10 cellular contexts compared by ENCODE assay signal in the genomic region with DNA sequence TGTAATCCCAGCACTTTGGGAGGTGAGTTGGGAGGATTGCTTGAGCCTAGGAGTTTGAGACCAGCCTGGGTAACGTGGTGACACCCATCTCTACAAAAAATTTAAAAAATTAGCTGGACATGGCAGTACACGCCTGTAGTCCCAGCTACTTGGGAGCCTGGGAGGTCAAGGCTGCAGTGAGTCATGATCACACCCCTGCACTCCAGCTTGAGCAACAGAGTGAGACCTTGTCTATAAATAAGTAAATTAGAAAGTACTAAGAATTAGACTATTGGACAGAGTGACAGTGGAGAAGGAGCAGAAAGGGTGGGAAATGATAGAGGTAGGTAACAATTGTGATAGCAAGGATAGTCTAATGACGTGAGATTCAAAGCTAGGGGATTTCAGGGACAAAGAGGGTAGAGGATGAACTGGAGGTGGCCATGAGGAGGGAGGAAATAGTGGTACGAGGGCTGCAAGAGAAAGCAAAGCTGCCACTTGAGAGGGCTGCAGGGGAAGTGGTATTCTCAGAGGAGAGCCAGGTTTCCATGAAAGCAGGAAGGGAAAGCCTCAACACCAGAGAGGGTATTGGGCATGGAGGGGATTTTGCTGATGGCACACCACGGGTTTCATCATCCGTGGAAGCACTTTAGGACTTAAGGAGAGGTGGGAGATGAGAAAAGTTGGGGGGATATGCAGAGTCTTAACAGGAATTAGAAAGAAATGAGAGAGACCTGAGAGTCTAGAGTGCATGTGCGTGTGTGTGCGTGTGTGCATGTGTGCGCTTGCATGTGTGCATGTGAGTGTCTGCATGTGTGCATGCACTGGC.
DNase-seq lines count a peak whose midpoint lies in the region; ATAC-seq, FAIRE-seq and TF ChIP-seq lines count a peak whose summit lies in the region.
"Had no signal": no experiment of that assay in that cellular context is flagged by ENCODE, and none has a peak within 500 bp of the region (broad histone marks: within the 10 kb centered on the region; RNA-seq: fewer than 3 reads in every experiment).

No MANE protein-coding gene starts in this region.

- H3K9ac ChIP-seq in IMR-90 (ENCODE audit: low read depth, low read length), result no peak overlapping the region

- TF ChIP-seq POLR2A in GM12892 (IDR thresholded peaks at IDR 0.05; ENCODE audit: low read depth, low read length) (no peak), IMR-90 (IDR thresholded peaks at IDR 0.05; ENCODE audit: low read depth, low read length) (no peak)

- WGBS in IMR-90 (ENCODE audit: extremely low coverage in 2 of 2, insufficient read length in 1 of 2), 2 experiments, result 90% methylated on average over 2 of the region's 9 CpGs; no CpG with 5 or more reads in 1 of the 2 experiments

- no peak overlapping the region for H3K14ac ChIP-seq in IMR-90 (replicated peaks; ENCODE audit: low read depth, low read length)

- no peak for DNase-seq in GM12892 (ENCODE audit: insufficient read length)
- peak; percentile 2 for DNase-seq in IMR-90
- DNase-seq in iris pigment epithelial cell (ENCODE audit: low read depth), result peak; percentile 15
- no peak for DNase-seq in COLO829 (ENCODE audit: low spot score)
- DNase-seq in H7, result no peak
- DNase-seq in GDM1 (lab: John Stamatoyannopoulos, UW), result no peak
- DNase-seq: occipital lobe, Right ventricle myocardium superior had no signal

- no peaks in the 10 kb centered on the region for H3K9me3 ChIP-seq in IMR-90 (ENCODE audit: control insufficient read depth, insufficient read depth, low read length)

- intact Hi-C loops in IMR-90 (cut with micrococcal nuclease), result no loop called here

- H3K4me1 ChIP-seq in IMR-90 (ENCODE audit: control insufficient read depth, insufficient read depth, low read length), result no peaks in the 10 kb centered on the region

- H3K4me3 ChIP-seq in IMR-90 (ENCODE audit: insufficient read depth, low read depth, low read length), result no peak overlapping the region
- no peak overlapping the region for H3K4me3 ChIP-seq in H7 (ENCODE audit: insufficient read depth, low read depth, low read length)

- no peak for TF ChIP-seq RAD21 in IMR-90 (IDR thresholded peaks at IDR 0.05; ENCODE audit: low read length)

- POLR2A ChIA-PET in IMR-90 (lab: Charles Lee; ENCODE audit: unreplicated experiment), result no interaction called here

- dilution Hi-C loops in IMR-90 (cut with HindIII; ENCODE audit: low sequenced_read_pairs, unreplicated experiment), result no loop called here

- H2BK5ac ChIP-seq in IMR-90 (ENCODE audit: low read depth, low read length, poor library complexity, severe bottlenecking), result no peak overlapping the region

- no peak overlapping the region for H2AK5ac ChIP-seq in IMR-90 (ENCODE audit: low read depth, low read length)

- in situ Hi-C loops in IMR-90 (cut with MboI; ENCODE audit: low sequenced_read_pairs), result no loop called here

- H3K36me3 ChIP-seq in IMR-90 (ENCODE audit: control insufficient read depth, insufficient read depth, low read length), result no peaks in the 10 kb centered on the region
- H3K36me3 ChIP-seq in H7 (replicated peaks; ENCODE audit: control insufficient read depth, insufficient read depth, low read length), result no peaks in the 10 kb centered on the region; the same call in 1 of the 2 replicates

- no peak overlapping the region for H3K4me2 ChIP-seq in IMR-90 (ENCODE audit: low read depth, low read length)

- H3K23ac ChIP-seq in IMR-90 (ENCODE audit: low read depth, low read length), result no peak overlapping the region

- H2BK20ac ChIP-seq in IMR-90 (ENCODE audit: low read depth, low read length), result no peak overlapping the region

- H4K8ac ChIP-seq in IMR-90 (ENCODE audit: low read depth in 2 of 2, low read length in 2 of 2), result no peak overlapping the region

- no TSS peak for BruUV-seq in IMR-90 (replicated peaks; lab: Mats Ljungman, UMichigan)

- no peak overlapping the region for H4K5ac ChIP-seq in IMR-90 (ENCODE audit: low read depth, low read length)

- ATAC-seq in GM21381 (IDR thresholded peaks at IDR 0.05; ENCODE audit: unreplicated experiment) (peak; percentile 66), IMR-90 (ENCODE audit: low read depth) (no peak), HG02970 (IDR thresholded peaks at IDR 0.05; ENCODE audit: low FRiP score, unreplicated experiment) (no peak)

- no peak for TF ChIP-seq CTCF in IMR-90 (conservative IDR thresholded peaks at IDR 0.05; ENCODE audit: low read depth, low read length)

- peaks cover 4% of the 10 kb centered on the region for H3K9me1 ChIP-seq in IMR-90 (ENCODE audit: insufficient read depth, low read length)

- CTCF ChIA-PET in IMR-90 (lab: Yijun Ruan, JAX), result no interaction called here

- H3K27ac ChIP-seq in IMR-90 (ENCODE audit: insufficient read depth, low read length), result no peak overlapping the region

- H3K18ac ChIP-seq in IMR-90 (ENCODE audit: low read depth, low read length), result no peak overlapping the region

- no peak overlapping the region for H4K91ac ChIP-seq in IMR-90 (ENCODE audit: insufficient read depth, low read depth, low read length)

- H4K20me1 ChIP-seq in IMR-90 (ENCODE audit: insufficient read depth, low read length), result no peaks in the 10 kb centered on the region

- no peak overlapping the region for H3K56ac ChIP-seq in IMR-90 (ENCODE audit: extremely low read depth, insufficient read depth, low read length)

- H2BK120ac ChIP-seq in IMR-90 (ENCODE audit: low read depth, low read length), result no peak overlapping the region

- no peak overlapping the region for H3K4ac ChIP-seq in IMR-90 (ENCODE audit: low read depth, low read length)

- peak; percentile 87 for FAIRE-seq in GM12892 (lab: Jason Lieb, UNC)

- no peak overlapping the region for H2BK15ac ChIP-seq in IMR-90 (ENCODE audit: low read depth, low read length)

- H3K27me3 ChIP-seq in IMR-90 (ENCODE audit: control insufficient read depth, insufficient read depth, low read length), result no peaks in the 10 kb centered on the region
- H3K27me3 ChIP-seq in H7 (ENCODE audit: control insufficient read depth, insufficient read depth, low read length), result no peaks in the 10 kb centered on the region

- no peaks in the 10 kb centered on the region; a peak in 1 of 4 replicates for H3K79me1 ChIP-seq in IMR-90 (ENCODE audit: low read depth in 1 of 2, low read length in 2 of 2)

- peak overlapping the region; percentile 26 for H2AK9ac ChIP-seq in IMR-90 (replicated peaks; ENCODE audit: low read depth, low read length, poor library complexity)

- no peak overlapping the region for H2AFZ ChIP-seq in IMR-90 (replicated peaks; ENCODE audit: low read length, poor library complexity)

TF ChIP-seq in IMR-90, 13 proteins besides CTCF, POLR2A, EP300 and RAD21:
- TF ChIP-seq NFE2L2 (IDR thresholded peaks at IDR 0.05; ENCODE audit: low read depth, low read length), result no peak

Comparison
In these comparisons a context has a peak if more than half of its experiments do, and no peak if none do; other contexts are left out.
1. DNase-seq: peak in IMR-90 (single experiment) and iris pigment epithelial cell (single experiment); none in GM12892 (single experiment), COLO829 (single experiment), H7 (single experiment) and GDM1 (single experiment).